Comparison of ENCODE assay signal across 26 cellular contexts in the genomic region with DNA sequence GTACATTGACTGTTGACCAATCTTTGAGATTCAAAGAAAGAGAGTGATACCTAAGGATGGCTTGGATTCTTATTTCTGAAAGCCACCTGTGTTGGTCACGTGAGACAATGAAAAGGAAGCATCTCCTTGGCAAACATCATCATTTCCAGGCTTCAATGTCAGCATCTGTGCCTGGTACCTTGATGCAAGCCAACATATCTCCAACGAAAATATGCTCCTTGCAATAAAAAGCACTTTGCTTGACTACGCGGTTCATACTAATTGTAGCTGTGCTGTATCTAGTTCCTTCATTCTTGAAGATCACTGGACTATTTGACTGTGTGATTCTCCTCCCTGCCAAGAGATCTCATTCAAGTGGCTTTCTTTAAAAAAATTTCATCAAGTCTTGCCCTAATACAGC.
"Had no signal": no experiment of that assay in that cellular context is flagged by ENCODE, and none has a peak within 500 bp of the region (broad histone marks: within the 10 kb centered on the region; RNA-seq: fewer than 3 reads in every experiment).

No MANE protein-coding gene starts in this region.

- H3K4me3 ChIP-seq: left lung, lower lobe of right lung, mucosa of descending colon, ovary, psoas muscle, right atrium auricular region, right lobe of liver, smooth muscle cell, suprapubic skin, thoracic aorta, tibial artery, uterus had no signal

- H3K4me3 Mint-ChIP-seq: immature natural killer cell; naive thymus-derived CD4-positive, alpha-beta T cell; natural killer cell treated with Interleukin-12 subunit alpha and Interleukin-12 subunit beta and Interleukin-15 and Interleukin-18, amount 100 ng/mL, for 72 hours; stimulated activated naive CD8-positive, alpha-beta T cell treated with anti-CD3 and anti-CD28 coated beads, Interleukin-15, Interleukin-2, amounts not matched to agents 100 ng/mL and 50 ng/mL, for 24 hours had no signal

- H3K4me1 Mint-ChIP-seq: immature natural killer cell; naive thymus-derived CD4-positive, alpha-beta T cell had no signal

- H3K36me3 Mint-ChIP-seq: immature natural killer cell; naive thymus-derived CD4-positive, alpha-beta T cell; natural killer cell treated with Interleukin-12 subunit alpha and Interleukin-12 subunit beta and Interleukin-15 and Interleukin-18, amount 100 ng/mL, for 72 hours had no signal

- H3K27me3 Mint-ChIP-seq: naive thymus-derived CD4-positive, alpha-beta T cell; natural killer cell treated with Interleukin-12 subunit alpha and Interleukin-12 subunit beta and Interleukin-15 and Interleukin-18, amount 100 ng/mL, for 72 hours; stimulated activated naive CD8-positive, alpha-beta T cell treated with anti-CD3 and anti-CD28 coated beads, Interleukin-15, Interleukin-2, amounts not matched to agents 100 ng/mL and 50 ng/mL, for 24 hours had no signal

- H3K27ac ChIP-seq: left lung, lower lobe of right lung, ovary, psoas muscle, right atrium auricular region, right lobe of liver, suprapubic skin, uterus had no signal

- H3K9me3 ChIP-seq: left lung, lower lobe of right lung, mucosa of descending colon, ovary, psoas muscle, right atrium auricular region, right lobe of liver, suprapubic skin, thoracic aorta, tibial artery, uterus had no signal

- H3K4me1 ChIP-seq: left lung, lower lobe of right lung, right lobe of liver, uterus had no signal

- ATAC-seq: left colon; left lung; mucosa of descending colon; naive thymus-derived CD4-positive, alpha-beta T cell; natural killer cell treated with Interleukin-12 subunit alpha and Interleukin-12 subunit beta and Interleukin-15 and Interleukin-18, amount 100 ng/mL, for 72 hours; right lobe of liver had no signal

- DNase-seq: head of caudate nucleus; immature natural killer cell; kidney; left colon; left lung; lower lobe of right lung; mammary epithelial cell; mesendoderm; mucosa of descending colon; naive thymus-derived CD4-positive, alpha-beta T cell; ovary; psoas muscle; right lobe of liver; stimulated activated CD4-positive, alpha-beta T cell treated with anti-CD3 and anti-CD28 coated beads, Interleukin-15, amount 100 ng/mL, for 24 hours; stimulated activated CD4-positive, alpha-beta T cell treated with anti-CD3 and anti-CD28 coated beads, Interleukin-2, amount 100 ng/mL, for 24 hours; stimulated activated CD4-positive, alpha-beta T cell treated with anti-CD3 and anti-CD28 coated beads, Interleukin-4, amount 100 ng/mL, for 1 hour; stimulated activated naive CD4-positive, alpha-beta T cell; tibial artery; trophoblast cell; uterus had no signal

- H3K27me3 ChIP-seq: left lung, ovary, right atrium auricular region, right lobe of liver, suprapubic skin, tibial artery, uterus had no signal

- H3K27ac Mint-ChIP-seq: immature natural killer cell; naive thymus-derived CD4-positive, alpha-beta T cell; natural killer cell treated with Interleukin-12 subunit alpha and Interleukin-12 subunit beta and Interleukin-15 and Interleukin-18, amount 100 ng/mL, for 72 hours; stimulated activated naive CD8-positive, alpha-beta T cell treated with anti-CD3 and anti-CD28 coated beads, Interleukin-15, Interleukin-2, amounts not matched to agents 100 ng/mL and 50 ng/mL, for 24 hours had no signal

- H3K9me3 Mint-ChIP-seq: natural killer cell treated with Interleukin-12 subunit alpha and Interleukin-12 subunit beta and Interleukin-15 and Interleukin-18, amount 100 ng/mL, for 72 hours; stimulated activated naive CD8-positive, alpha-beta T cell treated with anti-CD3 and anti-CD28 coated beads, Interleukin-15, Interleukin-2, amounts not matched to agents 100 ng/mL and 50 ng/mL, for 24 hours had no signal

- H3K4me2 ChIP-seq: smooth muscle cell had no signal

- H3K36me3 ChIP-seq: left lung, lower lobe of right lung, ovary, right atrium auricular region, right lobe of liver, suprapubic skin, thoracic aorta, tibial artery, uterus had no signal
